2 cellular contexts compared by ENCODE assay signal in genomic region chr7:115838829-115839228, GRCh38.
TF ChIP-seq lines count a peak whose summit lies in the region.

No MANE protein-coding gene starts in this region.

TF ChIP-seq in IMR-90, 13 proteins besides CTCF, POLR2A, EP300 and RAD21:
- TF ChIP-seq RCOR1 (IDR thresholded peaks at IDR 0.05; ENCODE audit: insufficient replicate concordance, low read length) (no peak), BHLHE40 (IDR thresholded peaks at IDR 0.05; ENCODE audit: low read depth, low read length) (no peak), SMC3 (IDR thresholded peaks at IDR 0.05; ENCODE audit: low read depth, low read length) (no peak), CEBPB (IDR thresholded peaks at IDR 0.05; ENCODE audit: low read depth, low read length) (peak; percentile 93), RFX5 (IDR thresholded peaks at IDR 0.05; ENCODE audit: low read depth, low read length) (no peak), MXI1 (IDR thresholded peaks at IDR 0.05; ENCODE audit: borderline replicate concordance, low read depth, low read length) (no peak), USF2 (IDR thresholded peaks at IDR 0.05; ENCODE audit: low read depth, low read length) (no peak)

TF ChIP-seq in H1, 55 proteins besides CTCF, POLR2A, EP300 and RAD21:
- TF ChIP-seq FOSL1 (IDR thresholded peaks at IDR 0.05; ENCODE audit: insufficient read depth, low read depth, low read length) (no peak), CEBPB (IDR thresholded peaks at IDR 0.05; ENCODE audit: low read depth, low read length) (peak; percentile 48; the same call in 1 of the 2 replicates)
